ENCODE assay signal across 8 cellular contexts in the genomic region with DNA sequence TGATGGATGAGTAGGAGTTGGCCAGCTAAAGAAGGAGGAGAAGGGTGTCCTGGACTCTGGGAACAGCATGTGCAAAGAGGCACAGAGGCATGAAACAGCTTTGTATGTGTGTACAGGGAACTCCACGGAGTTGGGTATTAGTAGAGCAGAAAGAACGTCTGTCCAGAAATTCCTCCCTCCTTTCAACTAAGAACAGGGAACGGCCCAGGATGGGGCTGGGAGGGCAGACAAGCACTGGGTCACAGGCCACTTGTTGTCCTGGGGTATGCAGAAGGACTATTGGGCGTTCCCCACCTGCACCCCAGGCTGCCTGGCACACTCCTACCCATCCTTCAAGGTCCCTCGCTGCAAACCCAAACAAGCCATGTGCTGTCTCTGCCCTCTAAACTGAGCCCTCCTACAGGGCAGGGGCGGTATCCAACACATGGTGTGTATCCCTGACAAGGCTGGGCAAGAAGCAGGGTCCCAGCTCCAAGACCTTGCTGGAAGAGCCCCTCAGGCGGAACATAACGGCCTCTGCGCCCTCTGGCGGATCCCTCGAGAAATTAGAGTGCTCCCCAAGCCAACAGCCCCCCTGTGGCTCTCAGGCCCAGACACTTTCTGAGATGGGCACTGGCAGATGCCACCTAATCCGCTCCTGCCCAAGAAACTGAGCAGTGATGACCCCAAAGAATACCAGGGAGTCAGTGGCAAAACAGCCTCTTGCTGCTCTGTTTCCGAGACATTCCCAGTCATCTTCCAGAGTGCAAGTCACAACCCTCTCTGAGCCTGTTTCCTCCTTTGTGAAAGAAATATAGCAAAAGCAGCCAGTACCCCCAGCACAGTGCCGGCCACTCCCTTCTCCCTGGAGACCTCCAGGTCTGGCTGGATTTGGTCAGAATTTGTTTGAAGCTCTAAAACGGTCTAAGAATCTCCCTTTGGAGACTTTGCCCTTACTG. TPM values are rescaled to one million over a fixed set of nuclear protein-coding genes. Genes with fewer than 3 reads are reported as not detected.
A peak's percentile ranks its signal among the peaks of the same experiment; 100 is the strongest.
DNase-seq lines count a peak whose midpoint lies in the region; ATAC-seq and TF ChIP-seq lines count a peak whose summit lies in the region.

No MANE protein-coding gene starts in this region.

- H3K4me1 Mint-ChIP-seq in T-helper 17 cell: peaks cover 19% of the 10 kb centered on the region

- no peak overlapping the region for H3K27ac Mint-ChIP-seq in T-helper 17 cell

- DNase-seq in CD1c-positive myeloid dendritic cell (ENCODE audit: extremely low spot score): peak; percentile 61
- DNase-seq in HT-29 (ENCODE audit: low spot score): peak; percentile 50
- peak; percentile 17 to 47 (median 28) for DNase-seq in T-helper 17 cell
- peak; percentile 47 for DNase-seq in astrocyte of the spinal cord (ENCODE audit: low read depth, low spot score)
- no peak for DNase-seq in left lobe of liver (ENCODE audit: low spot score)
- peak; percentile 19 to 26 for DNase-seq in stimulated activated CD8-positive, alpha-beta memory T cell treated with anti-CD3 and anti-CD28 coated beads, Interleukin-4, amount 100 ng/mL, for 4 hours (ENCODE audit: low read depth in 2 of 2, low spot score in 1 of 2)
- no peak for DNase-seq in ureter (ENCODE audit: low spot score)
- DNase-seq in kidney glomerular epithelial cell (lab: John Stamatoyannopoulos, UW): no peak

- TF ChIP-seq CTCF in astrocyte of the spinal cord (IDR thresholded peaks at IDR 0.05; ENCODE audit: low read depth, low read length): peak; percentile 84

- peaks cover 65% of the 10 kb centered on the region for H3K27me3 Mint-ChIP-seq in T-helper 17 cell

- no peak overlapping the region for H3K4me3 Mint-ChIP-seq in T-helper 17 cell

- in situ Hi-C loops in astrocyte of the spinal cord (cut with HindIII; ENCODE audit: low sequenced_read_pairs): no loop called here

- H3K36me3 Mint-ChIP-seq in T-helper 17 cell (ENCODE audit: low read depth): peaks cover 11% of the 10 kb centered on the region

- H3K9me3 ChIP-seq in T-helper 17 cell (ENCODE audit: control insufficient read depth, low read length, poor library complexity, severe bottlenecking): no peaks in the 10 kb centered on the region

- ATAC-seq in T-helper 17 cell (peak; percentile 63), left lobe of liver (peak; percentile 65)

- H3K4me3 ChIP-seq in astrocyte of the spinal cord (ENCODE audit: low read depth, low read length): no peak overlapping the region

RNA-seq across cellular contexts. Expression of a gene that starts 1.6 kb away (rescaled TPM):
- 0.03 TPM in 1 of 2 replicates, not detected in the other for total RNA-seq in HT-29 (2014; rRNA removed; shearing (Covaris generic))
- under 1 TPM; 0.10 to 0.12 TPM for total RNA-seq in T-helper 17 cell
- 0.23 TPM for total RNA-seq in left lobe of liver
- total RNA-seq in ureter: 0.10 TPM

RNA-seq across cellular contexts. Expression of a gene that starts 57.3 kb away (rescaled TPM):
- total RNA-seq in HT-29 (2014; rRNA removed; shearing (Covaris generic)): 1.0 and 2.1 TPM in 2 replicates
- 100 to 1,000 TPM; 139 to 150 TPM for total RNA-seq in T-helper 17 cell
- total RNA-seq in left lobe of liver: 8.0 TPM
- 20.3 TPM for total RNA-seq in ureter

Comparison
In these comparisons a context has a peak if more than half of its experiments do, and no peak if none do; other contexts are left out.
1. DNase-seq: peak in CD1c-positive myeloid dendritic cell (single experiment), HT-29 (single experiment), T-helper 17 cell (3 of 3), astrocyte of the spinal cord (single experiment) and stimulated activated CD8-positive, alpha-beta memory T cell treated with anti-CD3 and anti-CD28 coated beads, Interleukin-4, amount 100 ng/mL, for 4 hours (2 of 2); none in left lobe of liver (single experiment), ureter (single experiment) and kidney glomerular epithelial cell (single experiment).